ENCODE assay signal across 6 cellular contexts in genomic region chr11:65569164-65569972, GRCh38. TPM values are rescaled to one million over a fixed set of nuclear protein-coding genes. Genes with fewer than 3 reads are reported as not detected.
DNase-seq lines count a peak whose midpoint lies in the region; ATAC-seq lines count a peak whose summit lies in the region.

No MANE protein-coding gene starts in this region.

- H3K4me3 Mint-ChIP-seq in T-cell: peak overlapping the region; percentile 98 to 99 (median 98)

- ATAC-seq in GM21528 (IDR thresholded peaks at IDR 0.05; ENCODE audit: low FRiP score, unreplicated experiment) (peak; percentile 8), T-cell (replicated peaks in 1 of 4) (peak; percentile 30 to 38 (median 34))

- H3K9me3 Mint-ChIP-seq in T-cell: no peaks in the 10 kb centered on the region

- peak overlapping the region; percentile 76 for H3K27ac ChIP-seq in iPS-20b (ENCODE audit: low read length)

- CTCF ChIA-PET in T-cell (lab: Charles Lee): interaction anchor here in 1 of 2 donors (0.7 to 2.3 kb wide), 4 partner anchors 10 to 269 kb away, joined by 3 to 12 read pairs (median 6); no protein-coding TSS in a partner anchor

- H3K9ac ChIP-seq in iPS-20b (ENCODE audit: low read depth, low read length): peak overlapping the region; percentile 90; the same call in 1 of the 2 replicates

- H3K4me1 ChIP-seq in iPS-20b (ENCODE audit: insufficient read depth, low read length): peaks cover 16% of the 10 kb centered on the region

- no peaks in the 10 kb centered on the region for H3K36me3 ChIP-seq in iPS-20b (ENCODE audit: insufficient read depth, low read depth, low read length)

- no peaks in the 10 kb centered on the region for H3K27me3 Mint-ChIP-seq in T-cell

- peak overlapping the region; percentile 98 for H3K4me3 ChIP-seq in iPS-20b (ENCODE audit: low read length)

- H3K27ac Mint-ChIP-seq in T-cell: peak overlapping the region; percentile 98

- POLR2A ChIA-PET in T-cell (lab: Charles Lee): interaction anchor here (0.6 to 1.2 kb wide), 3 partner anchors 70 to 741 kb away, joined by 3 to 6 read pairs (median 4); partner anchors contain the start of gene MALAT1 (in 1 of the 2)

- DNase-seq in T-cell (peak in 10 of 34 experiments; percentile 46 to 75 (median 71)), mesenteric fat pad (ENCODE audit: low spot score) (no peak), epidermal melanocyte (ENCODE audit: insufficient read length, low spot score) (no peak), KBM-7 (no peak)

- peaks cover 14% of the 10 kb centered on the region; the same call in 1 of the 2 replicates for H3K27me3 ChIP-seq in iPS-20b (ENCODE audit: insufficient read depth, low read length)

- H3K4me1 Mint-ChIP-seq in T-cell: peaks cover 72 to 86% (median 78%) of the 10 kb centered on the region in 3 donors

- in situ Hi-C loops in KBM-7 (cut with MboI; ENCODE audit: low pct_unique_long_range_greater_than_20kb, low sequenced_read_pairs): no loop called here

- H3K9me3 ChIP-seq in iPS-20b (ENCODE audit: insufficient read depth, low read depth, low read length): no peaks in the 10 kb centered on the region

- peaks cover 9% of the 10 kb centered on the region for H3K36me3 Mint-ChIP-seq in T-cell

RNA-seq across cellular contexts. Expression of gene ZNRD2, which starts 0.9 kb away (rescaled TPM):
- total RNA-seq in T-cell (10 to 100 TPM; 32.5 to 36.9 (median 34.5) TPM), mesenteric fat pad (34.9 TPM)

RNA-seq across cellular contexts. Expression of gene FAM89B, which starts 3.0 kb away (rescaled TPM):
- total RNA-seq in T-cell (10 to 100 TPM; 36.3 to 72.9 (median 69.3) TPM), mesenteric fat pad (37.4 TPM)

RNA-seq across cellular contexts. Expression of gene EHBP1L1, which starts 6.5 kb away (rescaled TPM):
- 100 to 1,000 TPM; 115 to 170 (median 150) TPM for total RNA-seq in T-cell
- 78.6 TPM for total RNA-seq in mesenteric fat pad

RNA-seq across cellular contexts. Expression of gene LTBP3, which starts 11.2 kb away (rescaled TPM):
- total RNA-seq in T-cell (100 to 1,000 TPM; 200 to 364 (median 284) TPM), mesenteric fat pad (91.9 TPM)

RNA-seq across cellular contexts. Expression of gene KCNK7, which starts 26.2 kb away (rescaled TPM):
- 1 to 10 TPM; 2.3 to 8.0 (median 3.6) TPM for total RNA-seq in T-cell
- 1.5 TPM for total RNA-seq in mesenteric fat pad
